29 cellular contexts compared by ENCODE assay signal in the genomic region with DNA sequence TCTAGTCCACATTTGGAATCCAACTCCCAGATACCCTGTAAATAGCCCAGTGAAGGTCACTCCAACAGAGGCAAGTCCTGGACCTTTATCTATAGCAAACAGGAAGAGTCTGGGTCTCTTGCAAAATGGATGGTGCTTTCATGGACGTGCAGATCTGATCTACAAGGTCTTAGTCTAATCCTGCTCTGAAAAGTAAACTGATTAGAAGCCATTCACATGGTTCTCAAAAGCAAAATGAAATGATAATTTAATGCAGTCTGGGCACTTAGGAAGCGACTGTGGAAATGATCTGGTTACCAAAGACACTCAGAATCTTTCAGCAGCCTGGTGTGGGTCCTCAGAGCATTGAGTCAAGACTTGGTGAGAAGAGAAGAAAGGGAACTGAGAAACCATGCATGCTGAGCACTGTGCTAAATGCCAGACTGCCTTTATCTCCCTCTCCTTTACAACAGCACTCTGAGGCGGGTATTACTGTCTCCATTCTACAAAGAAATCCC. TPM values are rescaled to one million over a fixed set of nuclear protein-coding genes. Genes with fewer than 3 reads are reported as not detected.
A peak's percentile ranks its signal among the peaks of the same experiment; 100 is the strongest.
DNase-seq lines count a peak whose midpoint lies in the region; ATAC-seq, FAIRE-seq and TF ChIP-seq lines count a peak whose summit lies in the region.
"Had no signal": no experiment of that assay in that cellular context is flagged by ENCODE, and none has a peak within 500 bp of the region (broad histone marks: within the 10 kb centered on the region; RNA-seq: fewer than 3 reads in every experiment).

No MANE protein-coding gene starts in this region.

- no peaks in the 10 kb centered on the region for H3K9me3 ChIP-seq in adrenal gland (replicated peaks in 1 of 3)
- H3K9me3 ChIP-seq: esophagus squamous epithelium, SJSA1, spleen had no signal

- TF ChIP-seq CTCF in adrenal gland (IDR thresholded peaks at IDR 0.05) = no peak

- TF ChIP-seq POLR2A in GM12891 (IDR thresholded peaks at IDR 0.05; ENCODE audit: low read depth, low read length) (no peak), adrenal gland (IDR thresholded peaks at IDR 0.05) (no peak)

- no peaks in the 10 kb centered on the region for H3K4me1 Mint-ChIP-seq in stimulated activated memory B cell treated with anti-CD40 and anti-IgM and Interleukin-4, amounts not matched to agents 10 μg/mL and 1 μg/mL and 100 μg/mL, for 72 hours
- H3K4me1 Mint-ChIP-seq: memory B cell, neural crest cell, T-cell had no signal

- DNase-seq in GM12891 (ENCODE audit: insufficient read length, low spot score) (no peak), SK-N-DZ (ENCODE audit: low spot score) (peak; percentile 56), adrenal gland (no peak), midbrain (lab: John Stamatoyannopoulos, UW) (no peak)
- DNase-seq: activated CD4-positive, alpha-beta memory T cell treated with anti-CD3 and anti-CD28 coated beads for 36 hours; activated CD8-positive, alpha-beta memory T cell treated with anti-CD3 and anti-CD28 coated beads, Interleukin-2, amount 50 U/mL, for 48 hours; aorta; C1 segment of cervical spinal cord; esophagus squamous epithelium; foreskin melanocyte; NCI-H1417 treated with DMSO at 0.1 percent for 48 hours; NCI-H2081; NCI-H345; right cardiac atrium; spleen; T-cell had no signal

- H3K4me3 ChIP-seq in adrenal gland = no peak overlapping the region
- H3K4me3 ChIP-seq: esophagus squamous epithelium, SJSA1, spleen had no signal

- 56 to 71% (median 67%) methylated on average over 3 of the region's 3 CpGs for WGBS in adrenal gland, 4 donors

- H3K9me3 Mint-ChIP-seq in stimulated activated memory B cell treated with anti-CD40 and anti-IgM and Interleukin-4, amounts not matched to agents 10 μg/mL and 1 μg/mL and 100 μg/mL, for 72 hours = no peaks in the 10 kb centered on the region
- H3K9me3 Mint-ChIP-seq: activated CD4-positive, alpha-beta memory T cell treated with anti-CD3 and anti-CD28 coated beads for 36 hours; activated naive CD4-positive, alpha-beta T cell treated with anti-CD3 and anti-CD28 coated beads, Interleukin-2, amount 50 U/mL, for 72 hours; activated T-helper 2 cell treated with anti-CD3 and anti-CD28 coated beads, Interferon-gamma antibody, Interleukin-2, Interleukin-4, amounts not matched to agents 10 μg/mL and 5 μg/mL and 100 μg/mL, durations not matched to agents 14 hours and 24 hours and 36 hours; memory B cell; neural crest cell; T-cell; type B pancreatic cell had no signal

- H3K27ac ChIP-seq in adrenal gland = no peak overlapping the region
- H3K27ac ChIP-seq: esophagus squamous epithelium, SJSA1, spleen had no signal

- H3K36me3 Mint-ChIP-seq in stimulated activated memory B cell treated with anti-CD40 and anti-IgM and Interleukin-4, amounts not matched to agents 10 μg/mL and 1 μg/mL and 100 μg/mL, for 72 hours = no peaks in the 10 kb centered on the region
- H3K36me3 Mint-ChIP-seq: activated CD4-positive, alpha-beta memory T cell treated with anti-CD3 and anti-CD28 coated beads for 36 hours; activated naive CD4-positive, alpha-beta T cell treated with anti-CD3 and anti-CD28 coated beads, Interleukin-2, amount 50 U/mL, for 72 hours; memory B cell; T-cell; type B pancreatic cell had no signal

- H3K27me3 ChIP-seq in adrenal gland = peaks cover 7% of the 10 kb centered on the region

- H3K27ac Mint-ChIP-seq in stimulated activated memory B cell treated with anti-CD40 and anti-IgM and Interleukin-4, amounts not matched to agents 10 μg/mL and 1 μg/mL and 100 μg/mL, for 72 hours = no peak overlapping the region
- H3K27ac Mint-ChIP-seq: activated CD4-positive, alpha-beta memory T cell treated with anti-CD3 and anti-CD28 coated beads for 36 hours; activated naive CD4-positive, alpha-beta T cell treated with anti-CD3 and anti-CD28 coated beads, Interleukin-2, amount 50 U/mL, for 72 hours; activated T-helper 2 cell treated with anti-CD3 and anti-CD28 coated beads, Interferon-gamma antibody, Interleukin-2, Interleukin-4, amounts not matched to agents 10 μg/mL and 5 μg/mL and 100 μg/mL, durations not matched to agents 14 hours and 24 hours and 36 hours; memory B cell; T-cell; type B pancreatic cell had no signal

- H3K4me1 ChIP-seq in adrenal gland (replicated peaks in 1 of 2) = no peaks in the 10 kb centered on the region
- H3K4me1 ChIP-seq: esophagus squamous epithelium, SJSA1, spleen had no signal

- peaks cover 26% of the 10 kb centered on the region for H3K27me3 Mint-ChIP-seq in stimulated activated memory B cell treated with anti-CD40 and anti-IgM and Interleukin-4, amounts not matched to agents 10 μg/mL and 1 μg/mL and 100 μg/mL, for 72 hours

- peak; percentile 49 for ATAC-seq in HG02759 (IDR thresholded peaks at IDR 0.05; ENCODE audit: unreplicated experiment)
- ATAC-seq in stimulated activated memory B cell treated with anti-CD40 and anti-IgM and Interleukin-4, amounts not matched to agents 10 μg/mL and 1 μg/mL and 100 μg/mL, for 72 hours = peak; percentile 75
- no peak for ATAC-seq in GM21528 (IDR thresholded peaks at IDR 0.05; ENCODE audit: low FRiP score, unreplicated experiment)
- ATAC-seq: activated CD4-positive, CD25-positive, alpha-beta regulatory T cell treated with anti-CD3 and anti-CD28 coated beads, Interleukin-2, amount 50 U/mL, for 24 hours; activated naive CD4-positive, alpha-beta T cell treated with anti-CD3 and anti-CD28 coated beads, Interleukin-2, amount 50 U/mL, for 72 hours; right cardiac atrium; T-cell had no signal

- intact Hi-C loops in adrenal gland (cut with DNase I) = no loop called here

- FAIRE-seq in GM12891 (lab: Jason Lieb, UNC) = no peak
- FAIRE-seq: endometrium, TTC549 had no signal

- no peak overlapping the region for H3K4me3 Mint-ChIP-seq in stimulated activated memory B cell treated with anti-CD40 and anti-IgM and Interleukin-4, amounts not matched to agents 10 μg/mL and 1 μg/mL and 100 μg/mL, for 72 hours
- H3K4me3 Mint-ChIP-seq: activated CD4-positive, alpha-beta memory T cell treated with anti-CD3 and anti-CD28 coated beads for 36 hours; memory B cell; neural crest cell; T-cell; type B pancreatic cell had no signal

- no peaks in the 10 kb centered on the region for H3K36me3 ChIP-seq in adrenal gland (replicated peaks in 1 of 2)
- H3K36me3 ChIP-seq: esophagus squamous epithelium, SJSA1 had no signal

TF ChIP-seq in GM12891, 5 proteins besides CTCF, POLR2A, EP300 and RAD21:
- TF ChIP-seq TAF1 (IDR thresholded peaks at IDR 0.05; ENCODE audit: low read depth, low read length) (no peak), SPI1 (IDR thresholded peaks at IDR 0.05; ENCODE audit: low read depth, low read length) (peak; percentile 78)

RNA-seq across cellular contexts. Expression of a gene that starts 29.0 kb away (rescaled TPM):
- polyA plus RNA-seq in GM12891 (2012; ENCODE audit: low read depth, missing spikeins) = 0.23 TPM
- polyA plus RNA-seq in SK-N-DZ (2014; cell fraction: cytosol; rRNA removed) = not detected in 2 replicates
- polyA plus RNA-seq in SK-N-DZ (2014; cell fraction: nucleus; rRNA removed) = not detected in 2 replicates
- total RNA-seq in adrenal gland = 1 to 10 TPM in 1 of 8 donors, under 1 TPM in 6, not detected in 1; 0.52 to 2.8 (median 0.84) TPM
- 1 to 10 TPM in 2 of 3 donors, under 1 TPM in 1; 0.44 to 2.8 (median 1.4) TPM for polyA plus RNA-seq in adrenal gland
- total RNA-seq: activated naive CD4-positive, alpha-beta T cell treated with anti-CD3 and anti-CD28 coated beads, Interleukin-2, amount 50 U/mL, for 72 hours; M059J; neural crest cell; SJSA1 had no signal
